10 cellular contexts compared by ENCODE assay signal in the genomic region with DNA sequence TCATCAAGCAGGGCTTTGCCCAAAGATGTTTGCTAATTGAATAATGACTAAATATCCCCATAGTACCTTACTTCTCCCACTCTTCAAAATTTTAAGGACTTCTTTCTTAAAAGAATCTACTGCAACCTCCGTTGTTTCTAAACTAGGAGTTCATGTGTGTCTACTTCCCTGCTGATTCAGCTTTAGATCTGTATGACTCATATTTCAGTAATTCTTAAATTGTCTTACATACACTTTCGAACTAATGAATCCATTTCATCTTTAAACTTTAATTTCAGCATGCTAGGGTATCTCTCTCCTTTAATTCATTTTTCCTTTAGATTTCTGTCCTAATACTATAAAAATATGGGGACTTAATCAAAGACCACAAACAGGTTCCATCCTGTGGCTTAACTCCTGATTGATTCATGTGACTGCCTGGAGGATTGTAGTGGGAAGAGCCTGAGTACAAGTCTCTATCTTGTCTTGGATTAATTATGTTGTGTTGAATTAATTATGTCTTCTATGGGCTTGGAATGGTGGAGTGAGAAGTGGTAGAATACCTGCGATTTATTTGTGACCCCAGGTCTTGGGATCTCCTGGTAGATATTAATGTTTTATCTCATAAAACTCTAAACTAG. TPM values are rescaled to one million over a fixed set of nuclear protein-coding genes. Genes with fewer than 3 reads are reported as not detected.
DNase-seq lines count a peak whose midpoint lies in the region; ATAC-seq lines count a peak whose summit lies in the region.
"Had no signal": no experiment of that assay in that cellular context is flagged by ENCODE, and none has a peak within 500 bp of the region (broad histone marks: within the 10 kb centered on the region; RNA-seq: fewer than 3 reads in every experiment).

No MANE protein-coding gene starts in this region.

- H3K4me1 Mint-ChIP-seq in activated CD4-positive, alpha-beta memory T cell treated with anti-CD3 and anti-CD28 coated beads for 36 hours (ENCODE audit: low read depth) = peaks cover 16% of the 10 kb centered on the region

- peak in 1 of 2 donors; percentile 61 for ATAC-seq in activated naive CD4-positive, alpha-beta T cell treated with anti-CD3 and anti-CD28 coated beads, Interleukin-2, amount 50 U/mL, for 72 hours
- ATAC-seq in HG03159 (IDR thresholded peaks at IDR 0.05; ENCODE audit: unreplicated experiment) = no peak

- peak overlapping the region; percentile 36 for H3K4me3 Mint-ChIP-seq in activated CD4-positive, alpha-beta memory T cell treated with anti-CD3 and anti-CD28 coated beads for 36 hours

- intact Hi-C loops in activated CD4-positive, alpha-beta memory T cell treated with anti-CD3 and anti-CD28 coated beads for 36 hours (cut with micrococcal nuclease) = loop anchor here (1.0 kb wide), 1 partner anchor 84 kb away; no protein-coding TSS in a partner anchor

- no peaks in the 10 kb centered on the region for H3K36me3 Mint-ChIP-seq in activated naive CD4-positive, alpha-beta T cell treated with anti-CD3 and anti-CD28 coated beads, Interleukin-2, amount 50 U/mL, for 72 hours
- no peaks in the 10 kb centered on the region for H3K36me3 Mint-ChIP-seq in activated CD4-positive, alpha-beta memory T cell treated with anti-CD3 and anti-CD28 coated beads for 36 hours

- POLR2A ChIA-PET in activated CD4-positive, alpha-beta memory T cell treated with anti-CD3 and anti-CD28 coated beads for 36 hours (lab: Charles Lee) = no interaction called here

- DNase-seq in activated naive CD4-positive, alpha-beta T cell treated with anti-CD3 and anti-CD28 coated beads, Interleukin-2, amount 50 U/mL, for 72 hours (ENCODE audit: low spot score in 2 of 2) = no peak
- DNase-seq in activated naive CD4-positive, alpha-beta T cell (lab: John Stamatoyannopoulos, UW) = no peak
- DNase-seq in activated CD4-positive, alpha-beta memory T cell treated with anti-CD3 and anti-CD28 coated beads for 36 hours = no peak
- DNase-seq in foreskin melanocyte (peak; percentile 31), NCI-H1417 (lab: John Stamatoyannopoulos, UW) (no peak), pons (ENCODE audit: low spot score) (no peak)
- no peak for DNase-seq in stimulated activated CD4-positive, alpha-beta T cell treated with anti-CD3 and anti-CD28 coated beads, Interleukin-15, amount 100 ng/mL, for 24 hours
- DNase-seq: stimulated activated CD4-positive, alpha-beta T cell treated with anti-CD3 and anti-CD28 coated beads, Interleukin-12 subunit alpha, Interleukin-12 subunit beta, amount 100 ng/mL, for 4 hours; stomach had no signal

- peaks cover 0 to 4% of the 10 kb centered on the region in 2 donors for H3K9me3 Mint-ChIP-seq in activated naive CD4-positive, alpha-beta T cell treated with anti-CD3 and anti-CD28 coated beads, Interleukin-2, amount 50 U/mL, for 72 hours
- H3K9me3 Mint-ChIP-seq in activated CD4-positive, alpha-beta memory T cell treated with anti-CD3 and anti-CD28 coated beads for 36 hours = no peaks in the 10 kb centered on the region

- H3K27ac Mint-ChIP-seq in activated naive CD4-positive, alpha-beta T cell treated with anti-CD3 and anti-CD28 coated beads, Interleukin-2, amount 50 U/mL, for 72 hours = peak overlapping the region; percentile 37 to 73
- peak overlapping the region; percentile 50 for H3K27ac Mint-ChIP-seq in activated CD4-positive, alpha-beta memory T cell treated with anti-CD3 and anti-CD28 coated beads for 36 hours

- CTCF ChIA-PET in activated CD4-positive, alpha-beta memory T cell treated with anti-CD3 and anti-CD28 coated beads for 36 hours (lab: Charles Lee) = no interaction called here

- H3K27me3 Mint-ChIP-seq in activated CD4-positive, alpha-beta memory T cell treated with anti-CD3 and anti-CD28 coated beads for 36 hours = peaks cover 2% of the 10 kb centered on the region

RNA-seq across cellular contexts. Expression of gene COL5A2, which starts 24.9 kb away (rescaled TPM):
- 1 to 10 TPM; 2.9 to 3.3 TPM for total RNA-seq in activated naive CD4-positive, alpha-beta T cell treated with anti-CD3 and anti-CD28 coated beads, Interleukin-2, amount 50 U/mL, for 72 hours
- under 1 TPM; 0.83 to 0.85 TPM for total RNA-seq in activated CD4-positive, alpha-beta memory T cell treated with anti-CD3 and anti-CD28 coated beads for 36 hours
